Comparison of ENCODE assay signal across 8 cellular contexts in genomic region chr1:152347116-152347728, GRCh38. TPM values are rescaled to one million over a fixed set of nuclear protein-coding genes. Genes with fewer than 3 reads are reported as not detected.
A peak's percentile ranks its signal among the peaks of the same experiment; 100 is the strongest.
DNase-seq lines count a peak whose midpoint lies in the region; ATAC-seq, FAIRE-seq and TF ChIP-seq lines count a peak whose summit lies in the region.

No MANE protein-coding gene starts in this region.

- H3K27ac ChIP-seq in kidney (ENCODE audit: low read depth in 2 of 2, low read length in 2 of 2), result no peak overlapping the region

- no peaks in the 10 kb centered on the region for H3K36me3 Mint-ChIP-seq in activated CD4-positive, alpha-beta T cell treated with anti-CD3 and anti-CD28 coated beads for 36 hours (ENCODE audit: low read depth)

- H3K4me3 ChIP-seq in kidney (ENCODE audit: low read length in 2 of 2), result no peak overlapping the region

- no peaks in the 10 kb centered on the region for H3K4me1 ChIP-seq in kidney (ENCODE audit: control insufficient read depth in 1 of 2, insufficient read depth in 1 of 2, low read depth in 1 of 2, low read length in 2 of 2)

- FAIRE-seq in kidney (lab: Jason Lieb, UNC), result peak; percentile 55

- H3K9me3 ChIP-seq in kidney (ENCODE audit: control insufficient read depth in 1 of 2, low read length in 2 of 2), result no peaks in the 10 kb centered on the region

- TF ChIP-seq CTCF in kidney (IDR thresholded peaks at IDR 0.05; ENCODE audit: borderline replicate concordance, extremely low read depth, insufficient read depth) (peak; percentile 80), omental fat pad (IDR thresholded peaks at IDR 0.05) (no peak)

- H3K36me3 ChIP-seq in kidney (ENCODE audit: control insufficient read depth in 1 of 2, insufficient read depth in 2 of 2, low read length in 2 of 2), result no peaks in the 10 kb centered on the region

- H3K4me1 Mint-ChIP-seq in activated CD4-positive, alpha-beta T cell treated with anti-CD3 and anti-CD28 coated beads for 36 hours, result peaks cover 7% of the 10 kb centered on the region

- peaks cover 22% of the 10 kb centered on the region for H3K27me3 Mint-ChIP-seq in activated CD4-positive, alpha-beta T cell treated with anti-CD3 and anti-CD28 coated beads for 36 hours

- DNase-seq in activated CD4-positive, alpha-beta T cell treated with anti-CD3 and anti-CD28 coated beads for 36 hours, result peak; percentile 60
- DNase-seq in activated CD4-positive, alpha-beta T cell treated with anti-CD3 and anti-CD28 coated beads for 1 hour, result no peak
- peak; percentile 55 for DNase-seq in HS-5 (ENCODE audit: low read depth)
- DNase-seq in RPMI7951 (ENCODE audit: low read depth), result peak; percentile 58
- peak; percentile 40 for DNase-seq in amniotic epithelial cell (ENCODE audit: low read depth)
- no peak for DNase-seq in kidney
- peak in 2 of 3 donors; percentile 6 to 7 for DNase-seq in stimulated activated CD4-positive, alpha-beta T cell treated with anti-CD3 and anti-CD28 coated beads, TNF-alpha, amount 100 ng/mL, for 1 hour (ENCODE audit: low read depth in 3 of 3, low spot score in 1 of 3)
- DNase-seq in omental fat pad (ENCODE audit: low spot score), result no peak

- POLR2A ChIA-PET in activated CD4-positive, alpha-beta T cell treated with anti-CD3 and anti-CD28 coated beads for 36 hours (lab: Charles Lee), result no interaction called here

- CTCF ChIA-PET in activated CD4-positive, alpha-beta T cell treated with anti-CD3 and anti-CD28 coated beads for 36 hours (lab: Charles Lee), result interaction anchor here (0.7 to 2.5 kb wide), 19 partner anchors 10 to 236 kb away, joined by 3 to 30 read pairs (median 4); partner anchors contain the start of gene FLG2

- H3K4me3 Mint-ChIP-seq in activated CD4-positive, alpha-beta T cell treated with anti-CD3 and anti-CD28 coated beads for 36 hours, result no peak overlapping the region

- intact Hi-C loops in activated CD4-positive, alpha-beta T cell treated with anti-CD3 and anti-CD28 coated beads for 36 hours (cut with DNase I, micrococcal nuclease), result loop anchor here (1.0 to 5.0 kb wide), 5 partner anchors 111 to 295 kb away; no protein-coding TSS in a partner anchor
- intact Hi-C loops in kidney (cut with DNase I), result no loop called here

- H3K9ac ChIP-seq in kidney (ENCODE audit: low read length in 2 of 2), result no peak overlapping the region

- H3K9me3 Mint-ChIP-seq in activated CD4-positive, alpha-beta T cell treated with anti-CD3 and anti-CD28 coated beads for 36 hours (ENCODE audit: low read depth), result no peaks in the 10 kb centered on the region

- no peak overlapping the region for H3K27ac Mint-ChIP-seq in activated CD4-positive, alpha-beta T cell treated with anti-CD3 and anti-CD28 coated beads for 36 hours

- peak; percentile 73 for ATAC-seq in activated CD4-positive, alpha-beta T cell treated with anti-CD3 and anti-CD28 coated beads for 36 hours
- no peak for ATAC-seq in omental fat pad (ENCODE audit: low FRiP score)

RNA-seq across cellular contexts. Expression of gene FLG2, which starts 12.6 kb away (rescaled TPM):
- total RNA-seq in activated CD4-positive, alpha-beta T cell treated with anti-CD3 and anti-CD28 coated beads for 36 hours, result not detected
- not detected in 2 replicates for total RNA-seq in RPMI7951 (2014; rRNA removed; shearing (Covaris generic))
- not detected for total RNA-seq in kidney
- polyA plus RNA-seq in kidney (ENCODE audit: insufficient read depth, low read depth, low replicate concordance), result not detected
- total RNA-seq in omental fat pad, result not detected

RNA-seq across cellular contexts. Expression of gene FLG, which starts 22.2 kb away (rescaled TPM):
- total RNA-seq in activated CD4-positive, alpha-beta T cell treated with anti-CD3 and anti-CD28 coated beads for 36 hours, result not detected
- under 0.01 and 0.12 TPM in 2 replicates for total RNA-seq in RPMI7951 (2014; rRNA removed; shearing (Covaris generic))
- total RNA-seq in kidney, result not detected
- polyA plus RNA-seq in kidney (ENCODE audit: insufficient read depth, low read depth, low replicate concordance), result not detected
- total RNA-seq in omental fat pad, result not detected

Comparison
In these comparisons a context has a peak if more than half of its experiments do, and no peak if none do; other contexts are left out.
1. DNase-seq: peak in activated CD4-positive, alpha-beta T cell treated with anti-CD3 and anti-CD28 coated beads for 36 hours (single experiment), HS-5 (single experiment), RPMI7951 (single experiment), amniotic epithelial cell (single experiment) and stimulated activated CD4-positive, alpha-beta T cell treated with anti-CD3 and anti-CD28 coated beads, TNF-alpha, amount 100 ng/mL, for 1 hour (2 of 3); none in activated CD4-positive, alpha-beta T cell treated with anti-CD3 and anti-CD28 coated beads for 1 hour (single experiment), kidney (single experiment) and omental fat pad (single experiment).